Comparison of ENCODE assay signal across 9 cellular contexts in genomic region chr18:43396266-43396665, GRCh38.
A peak's percentile ranks its signal among the peaks of the same experiment; 100 is the strongest.
DNase-seq lines count a peak whose midpoint lies in the region; ATAC-seq and TF ChIP-seq lines count a peak whose summit lies in the region.
"Had no signal": no experiment of that assay in that cellular context is flagged by ENCODE, and none has a peak within 500 bp of the region (broad histone marks: within the 10 kb centered on the region; RNA-seq: fewer than 3 reads in every experiment).

No MANE protein-coding gene starts in this region.

- peak; percentile 20 for DNase-seq in COR-L47 (lab: John Stamatoyannopoulos, UW)
- DNase-seq in left kidney (ENCODE audit: low read depth, low spot score): peak; percentile 59
- DNase-seq in activated CD4-positive, alpha-beta T cell treated with anti-CD3 and anti-CD28 coated beads, Interleukin-2, amount 50 U/mL, for 1 hour: no peak
- no peak for DNase-seq in AG08395 (ENCODE audit: low spot score)
- no peak for DNase-seq in stimulated activated CD4-positive, alpha-beta T cell treated with anti-CD3 and anti-CD28 coated beads, Interleukin-4, amount 100 ng/mL, for 24 hours
- no peak for DNase-seq in HuH-7 (ENCODE audit: low spot score)
- DNase-seq: activated T-cell treated with anti-CD3 and anti-CD28 coated beads, Interleukin-2, amount 50 U/mL, for 1 hour had no signal

- peak; percentile 47; the same call in 1 of the 3 replicates for ATAC-seq in SK-N-SH treated with all-trans-retinoic acid at 6 μM for 48 hours

- peak; percentile 75 for TF ChIP-seq CTCF in LNCAP (IDR thresholded peaks at IDR 0.05)

TF ChIP-seq in SK-N-SH treated with all-trans-retinoic acid at 6 μM for 48 hours, 23 proteins besides CTCF, POLR2A, EP300 and RAD21:
- TF ChIP-seq, protein P1, sequence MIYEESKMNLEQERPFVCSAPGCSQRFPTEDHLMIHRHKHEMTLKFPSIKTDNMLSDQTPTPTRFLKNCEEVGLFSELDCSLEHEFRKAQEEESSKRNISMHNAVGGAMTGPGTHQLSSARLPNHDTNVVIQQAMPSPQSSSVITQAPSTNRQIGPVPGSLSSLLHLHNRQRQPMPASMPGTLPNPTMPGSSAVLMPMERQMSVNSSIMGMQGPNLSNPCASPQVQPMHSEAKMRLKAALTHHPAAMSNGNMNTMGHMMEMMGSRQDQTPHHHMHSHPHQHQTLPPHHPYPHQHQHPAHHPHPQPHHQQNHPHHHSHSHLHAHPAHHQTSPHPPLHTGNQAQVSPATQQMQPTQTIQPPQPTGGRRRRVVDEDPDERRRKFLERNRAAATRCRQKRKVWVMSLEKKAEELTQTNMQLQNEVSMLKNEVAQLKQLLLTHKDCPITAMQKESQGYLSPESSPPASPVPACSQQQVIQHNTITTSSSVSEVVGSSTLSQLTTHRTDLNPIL (CRISPR knock-in tag; IDR thresholded peaks at IDR 0.05; ENCODE audit: low read depth): no peak
- TF ChIP-seq, protein P2, sequence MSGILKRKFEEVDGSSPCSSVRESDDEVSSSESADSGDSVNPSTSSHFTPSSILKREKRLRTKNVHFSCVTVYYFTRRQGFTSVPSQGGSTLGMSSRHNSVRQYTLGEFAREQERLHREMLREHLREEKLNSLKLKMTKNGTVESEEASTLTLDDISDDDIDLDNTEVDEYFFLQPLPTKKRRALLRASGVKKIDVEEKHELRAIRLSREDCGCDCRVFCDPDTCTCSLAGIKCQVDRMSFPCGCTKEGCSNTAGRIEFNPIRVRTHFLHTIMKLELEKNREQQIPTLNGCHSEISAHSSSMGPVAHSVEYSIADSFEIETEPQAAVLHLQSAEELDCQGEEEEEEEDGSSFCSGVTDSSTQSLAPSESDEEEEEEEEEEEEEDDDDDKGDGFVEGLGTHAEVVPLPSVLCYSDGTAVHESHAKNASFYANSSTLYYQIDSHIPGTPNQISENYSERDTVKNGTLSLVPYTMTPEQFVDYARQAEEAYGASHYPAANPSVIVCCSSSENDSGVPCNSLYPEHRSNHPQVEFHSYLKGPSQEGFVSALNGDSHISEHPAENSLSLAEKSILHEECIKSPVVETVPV (CRISPR knock-in tag; IDR thresholded peaks at IDR 0.05): no peak
- TF ChIP-seq ESRRG (CRISPR knock-in tag; IDR thresholded peaks at IDR 0.05) (no peak), ZNF8 (CRISPR knock-in tag; IDR thresholded peaks at IDR 0.05) (no peak), RARB (CRISPR knock-in tag; IDR thresholded peaks at IDR 0.05) (no peak), POU6F1 (CRISPR knock-in tag; IDR thresholded peaks at IDR 0.05; ENCODE audit: borderline replicate concordance, low read depth) (no peak), ZC3H10 (CRISPR knock-in tag; IDR thresholded peaks at IDR 0.05) (no peak), ZFP3 (CRISPR knock-in tag; IDR thresholded peaks at IDR 0.05) (no peak), ZNF70 (CRISPR knock-in tag; IDR thresholded peaks at IDR 0.05) (no peak), SNAI2 (CRISPR knock-in tag; IDR thresholded peaks at IDR 0.05) (no peak), TOX (CRISPR knock-in tag; IDR thresholded peaks at IDR 0.05; ENCODE audit: borderline replicate concordance) (no peak), GLIS3 (CRISPR knock-in tag; IDR thresholded peaks at IDR 0.05) (no peak)
- TF ChIP-seq, protein P3, sequence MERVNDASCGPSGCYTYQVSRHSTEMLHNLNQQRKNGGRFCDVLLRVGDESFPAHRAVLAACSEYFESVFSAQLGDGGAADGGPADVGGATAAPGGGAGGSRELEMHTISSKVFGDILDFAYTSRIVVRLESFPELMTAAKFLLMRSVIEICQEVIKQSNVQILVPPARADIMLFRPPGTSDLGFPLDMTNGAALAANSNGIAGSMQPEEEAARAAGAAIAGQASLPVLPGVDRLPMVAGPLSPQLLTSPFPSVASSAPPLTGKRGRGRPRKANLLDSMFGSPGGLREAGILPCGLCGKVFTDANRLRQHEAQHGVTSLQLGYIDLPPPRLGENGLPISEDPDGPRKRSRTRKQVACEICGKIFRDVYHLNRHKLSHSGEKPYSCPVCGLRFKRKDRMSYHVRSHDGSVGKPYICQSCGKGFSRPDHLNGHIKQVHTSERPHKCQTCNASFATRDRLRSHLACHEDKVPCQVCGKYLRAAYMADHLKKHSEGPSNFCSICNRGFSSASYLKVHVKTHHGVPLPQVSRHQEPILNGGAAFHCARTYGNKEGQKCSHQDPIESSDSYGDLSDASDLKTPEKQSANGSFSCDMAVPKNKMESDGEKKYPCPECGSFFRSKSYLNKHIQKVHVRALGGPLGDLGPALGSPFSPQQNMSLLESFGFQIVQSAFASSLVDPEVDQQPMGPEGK (CRISPR knock-in tag; IDR thresholded peaks at IDR 0.05; ENCODE audit: borderline replicate concordance): no peak
TF ChIP-seq in SK-N-SH treated with all-trans-retinoic acid at 6 μM for 48 hours: peak in this region for 0.

Comparison
In these comparisons a context has a peak if more than half of its experiments do, and no peak if none do; other contexts are left out.
1. DNase-seq: peak in COR-L47 (single experiment) and left kidney (single experiment); none in activated CD4-positive, alpha-beta T cell treated with anti-CD3 and anti-CD28 coated beads, Interleukin-2, amount 50 U/mL, for 1 hour (single experiment), AG08395 (single experiment), stimulated activated CD4-positive, alpha-beta T cell treated with anti-CD3 and anti-CD28 coated beads, Interleukin-4, amount 100 ng/mL, for 24 hours (single experiment) and HuH-7 (single experiment).